15 cellular contexts compared by ENCODE assay signal in the genomic region with DNA sequence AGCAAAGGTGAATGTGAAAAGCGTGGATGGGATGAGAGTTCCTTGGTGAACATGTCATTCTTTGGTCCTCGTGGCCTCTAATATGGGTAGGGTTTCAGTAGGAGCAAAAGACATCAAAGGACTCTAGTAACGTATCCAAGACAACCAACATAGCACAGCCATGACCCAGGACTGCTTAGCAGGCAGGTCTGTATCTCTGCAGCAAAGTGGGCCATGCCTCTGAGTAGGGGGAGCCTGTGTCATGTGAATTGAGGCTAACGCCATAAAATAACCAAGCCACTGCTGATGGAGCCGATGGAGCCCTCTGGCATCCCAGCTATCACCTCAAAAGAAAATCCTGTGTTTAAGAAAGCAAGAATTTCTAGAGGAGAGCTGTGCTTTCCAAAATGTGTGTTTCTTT.
DNase-seq lines count a peak whose midpoint lies in the region; ATAC-seq and TF ChIP-seq lines count a peak whose summit lies in the region.
"Had no signal": no experiment of that assay in that cellular context is flagged by ENCODE, and none has a peak within 500 bp of the region (broad histone marks: within the 10 kb centered on the region; RNA-seq: fewer than 3 reads in every experiment).

No MANE protein-coding gene starts in this region.

- H3K36me3 ChIP-seq in endodermal cell (ENCODE audit: control insufficient read depth, insufficient read depth, low read length) = no peaks in the 10 kb centered on the region
- H3K36me3 ChIP-seq in psoas muscle (ENCODE audit: insufficient read depth in 1 of 2, low read depth in 1 of 2) = no peaks in the 10 kb centered on the region

- intact Hi-C loops in psoas muscle (cut with DNase I) = loop anchor here (2.0 to 10.0 kb wide), 3 partner anchors 164 to 192 kb away; no protein-coding TSS in a partner anchor

- no peak overlapping the region for H3K9ac ChIP-seq in endodermal cell (ENCODE audit: extremely low read depth, low read length, poor library complexity, severe bottlenecking)

- WGBS in endodermal cell (ENCODE audit: insufficient coverage in 1 of 2, insufficient read length in 1 of 2), 2 experiments = 67 to 89% methylated on average over 1 to 4 of the region's 5 CpGs
- 65 to 69% (median 68%) methylated on average over 5 of the region's 5 CpGs for WGBS in psoas muscle, 3 donors

- ATAC-seq in WTC11 (peak; percentile 73), psoas muscle (no peak)
- ATAC-seq: A549; CD8-positive, alpha-beta T cell had no signal

- TF ChIP-seq CTCF in WTC11 (IDR thresholded peaks at IDR 0.05) (no peak), endodermal cell (conservative IDR thresholded peaks at IDR 0.05) (no peak), nephron (IDR thresholded peaks at IDR 0.05; ENCODE audit: unreplicated experiment in 3 of 3) (no peak), psoas muscle (IDR thresholded peaks at IDR 0.05) (no peak)

- no peak overlapping the region for H3K27ac Mint-ChIP-seq in WTC11
- no peak overlapping the region for H3K27ac Mint-ChIP-seq in endodermal cell
- H3K27ac Mint-ChIP-seq in nephron = peak overlapping the region in 2 of 3 experiments; percentile 16 to 25
- H3K27ac Mint-ChIP-seq: CD14-positive monocyte; CD8-positive, alpha-beta T cell had no signal

- H3K4me3 Mint-ChIP-seq in WTC11 = no peak overlapping the region
- H3K4me3 Mint-ChIP-seq in endodermal cell = no peak overlapping the region
- no peak overlapping the region for H3K4me3 Mint-ChIP-seq in nephron
- H3K4me3 Mint-ChIP-seq: CD14-positive monocyte; CD8-positive, alpha-beta T cell had no signal

- H3K9me3 ChIP-seq in endodermal cell (ENCODE audit: control insufficient read depth, low read length) (no peaks in the 10 kb centered on the region), psoas muscle (no peaks in the 10 kb centered on the region)
- H3K9me3 ChIP-seq: A549 had no signal

- H3K4me1 Mint-ChIP-seq in WTC11 (peaks cover 8% of the 10 kb centered on the region; the same call in 1 of the 2 replicates), endodermal cell (peaks cover 3% of the 10 kb centered on the region), nephron (peaks cover 36% of the 10 kb centered on the region)
- H3K4me1 Mint-ChIP-seq: CD14-positive monocyte had no signal

- H3K27me3 Mint-ChIP-seq in WTC11 (ENCODE audit: low read depth) (no peaks in the 10 kb centered on the region; the same call in 1 of the 2 replicates), endodermal cell (ENCODE audit: insufficient read depth) (no peaks in the 10 kb centered on the region), nephron (ENCODE audit: low read depth) (no peaks in the 10 kb centered on the region)

- DNase-seq in WTC11 (ENCODE audit: low spot score) (no peak), endodermal cell (peak; percentile 36), psoas muscle (no peak), NCI-H1930 (lab: John Stamatoyannopoulos, UW) (no peak), AML-193 (lab: John Stamatoyannopoulos, UW) (no peak)
- DNase-seq: CD8-positive, alpha-beta T cell; COR-L47; DMS153; DMS79 treated with DMSO at 0.1 percent for 48 hours; EL; GDM1 had no signal

- H3K36me3 Mint-ChIP-seq in WTC11 = no peaks in the 10 kb centered on the region
- no peaks in the 10 kb centered on the region for H3K36me3 Mint-ChIP-seq in endodermal cell (ENCODE audit: low read depth)
- H3K36me3 Mint-ChIP-seq in nephron (ENCODE audit: low read depth) = no peaks in the 10 kb centered on the region
- H3K36me3 Mint-ChIP-seq: CD14-positive monocyte; CD8-positive, alpha-beta T cell had no signal

- H3K4me1 ChIP-seq in endodermal cell (ENCODE audit: control insufficient read depth, insufficient read depth, low read length) (no peaks in the 10 kb centered on the region), psoas muscle (no peaks in the 10 kb centered on the region)
- H3K4me1 ChIP-seq: A549 had no signal

- POLR2A ChIA-PET in WTC11 (lab: Charles Lee) = no interaction called here

- H3K27me3 ChIP-seq in endodermal cell (ENCODE audit: control insufficient read depth, insufficient read depth, low read length, poor library complexity, severe bottlenecking) = no peaks in the 10 kb centered on the region
- H3K27me3 ChIP-seq in psoas muscle (ENCODE audit: insufficient read depth in 3 of 3, low read length in 2 of 3) = no peaks in the 10 kb centered on the region

- CTCF ChIA-PET in WTC11 (lab: Charles Lee) = interaction anchor here (0.9 to 3.4 kb wide), 8 partner anchors 70 to 329 kb away, joined by 3 to 28 read pairs (median 6); no protein-coding TSS in a partner anchor

- H3K27ac ChIP-seq in endodermal cell (ENCODE audit: low read depth, low read length) (no peak overlapping the region), psoas muscle (no peak overlapping the region)
- H3K27ac ChIP-seq: A549, HL-60 had no signal

- H3K9me3 Mint-ChIP-seq in WTC11 (no peaks in the 10 kb centered on the region), endodermal cell (no peaks in the 10 kb centered on the region), nephron (no peaks in the 10 kb centered on the region)
- H3K9me3 Mint-ChIP-seq: CD8-positive, alpha-beta T cell had no signal

- H3K4me3 ChIP-seq in endodermal cell (ENCODE audit: low read length) (no peak overlapping the region), psoas muscle (no peak overlapping the region)
- H3K4me3 ChIP-seq: A549 had no signal

TF ChIP-seq in WTC11, 78 proteins besides CTCF, POLR2A, EP300 and RAD21:
- TF ChIP-seq TEAD1 (CRISPR knock-in tag; IDR thresholded peaks at IDR 0.05) (no peak), STAT6 (CRISPR knock-in tag; conservative IDR thresholded peaks at IDR 0.05; ENCODE audit: low read depth) (no peak), ZNF416 (CRISPR knock-in tag; IDR thresholded peaks at IDR 0.05) (no peak), CDX4 (CRISPR knock-in tag; IDR thresholded peaks at IDR 0.05; ENCODE audit: borderline replicate concordance) (no peak), USF1 (CRISPR knock-in tag; IDR thresholded peaks at IDR 0.05) (no peak), ZNF671 (CRISPR knock-in tag; IDR thresholded peaks at IDR 0.05) (no peak), JUN (CRISPR knock-in tag; IDR thresholded peaks at IDR 0.05) (no peak), FOXK1 (CRISPR knock-in tag; IDR thresholded peaks at IDR 0.05) (no peak), CREB1 (CRISPR knock-in tag; IDR thresholded peaks at IDR 0.05) (no peak)
- TF ChIP-seq, protein P1, sequence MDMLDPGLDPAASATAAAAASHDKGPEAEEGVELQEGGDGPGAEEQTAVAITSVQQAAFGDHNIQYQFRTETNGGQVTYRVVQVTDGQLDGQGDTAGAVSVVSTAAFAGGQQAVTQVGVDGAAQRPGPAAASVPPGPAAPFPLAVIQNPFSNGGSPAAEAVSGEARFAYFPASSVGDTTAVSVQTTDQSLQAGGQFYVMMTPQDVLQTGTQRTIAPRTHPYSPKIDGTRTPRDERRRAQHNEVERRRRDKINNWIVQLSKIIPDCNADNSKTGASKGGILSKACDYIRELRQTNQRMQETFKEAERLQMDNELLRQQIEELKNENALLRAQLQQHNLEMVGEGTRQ (CRISPR knock-in tag; IDR thresholded peaks at IDR 0.05) = no peak
- TF ChIP-seq, protein P2, sequence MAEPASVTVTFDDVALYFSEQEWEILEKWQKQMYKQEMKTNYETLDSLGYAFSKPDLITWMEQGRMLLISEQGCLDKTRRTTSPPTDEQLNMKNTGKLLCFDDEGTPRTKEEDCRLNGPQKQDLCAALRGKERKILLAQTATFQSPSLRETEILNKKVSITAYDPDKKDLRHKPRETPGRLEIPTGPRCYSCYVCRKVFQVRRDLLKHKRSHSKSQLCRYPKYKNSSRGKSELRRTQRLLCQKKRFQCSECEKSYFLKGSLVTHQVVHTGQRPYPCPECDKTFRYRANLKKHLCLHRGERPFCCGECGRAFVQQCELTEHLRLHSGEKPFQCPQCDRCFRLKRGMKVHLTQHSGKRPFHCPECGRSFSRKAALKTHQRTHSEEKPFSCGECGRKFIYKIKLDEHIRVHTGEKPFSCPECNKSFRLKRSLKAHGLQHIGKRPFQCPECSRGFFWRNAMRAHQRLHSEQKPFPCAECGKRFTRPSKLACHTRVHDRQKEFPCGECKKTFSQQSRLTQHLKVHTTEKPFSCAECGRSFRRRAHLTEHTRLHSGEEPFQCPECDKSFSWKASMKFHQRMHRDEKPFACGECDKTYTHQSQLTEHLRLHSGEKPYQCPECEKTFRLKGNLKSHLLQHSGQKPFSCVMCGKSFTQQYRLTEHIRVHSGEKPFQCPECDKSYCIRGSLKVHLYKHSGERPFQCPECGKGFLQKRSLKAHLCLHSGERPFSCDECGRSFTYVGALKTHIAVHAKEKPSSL (CRISPR knock-in tag; conservative IDR thresholded peaks at IDR 0.05) = no peak
TF ChIP-seq in WTC11: peak in this region for 0.

Comparison
In these comparisons a context has a peak if more than half of its experiments do, and no peak if none do; other contexts are left out.
1. H3K27ac Mint-ChIP-seq: peak in nephron (2 of 3); none in WTC11 (single experiment) and endodermal cell (single experiment).